In the genomic region with DNA sequence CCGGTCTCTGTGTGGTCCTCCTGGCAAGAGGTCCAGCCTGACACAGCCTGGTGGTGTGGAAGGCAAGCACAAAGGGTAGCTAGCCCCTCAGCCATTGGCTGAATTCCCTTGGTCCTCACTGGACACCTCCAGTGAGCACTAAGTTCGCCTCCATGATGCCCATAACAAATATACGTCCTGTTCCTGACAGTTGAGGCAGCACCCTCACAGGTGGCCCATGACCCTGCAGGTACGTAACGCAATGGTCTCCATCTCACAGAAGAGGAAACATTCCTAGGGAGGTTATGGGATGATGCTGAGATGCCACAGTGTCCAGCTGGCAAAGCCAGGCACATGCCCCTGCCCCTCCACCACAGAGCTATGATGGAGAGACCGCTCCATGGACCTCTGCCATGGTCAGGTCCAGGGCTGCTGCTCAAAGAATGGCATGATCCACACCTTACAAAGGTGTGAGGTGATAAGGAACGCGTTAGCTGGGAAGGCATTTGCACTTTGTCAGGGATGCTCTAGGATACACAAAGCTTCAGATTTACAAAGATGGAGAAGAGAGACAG, we compare ENCODE assay signal across 10 cellular contexts. TPM values are rescaled to one million over a fixed set of nuclear protein-coding genes. Genes with fewer than 3 reads are reported as not detected.
A peak's percentile ranks its signal among the peaks of the same experiment; 100 is the strongest.
DNase-seq lines count a peak whose midpoint lies in the region; ATAC-seq, FAIRE-seq and TF ChIP-seq lines count a peak whose summit lies in the region.
"Had no signal": no experiment of that assay in that cellular context is flagged by ENCODE, and none has a peak within 500 bp of the region (broad histone marks: within the 10 kb centered on the region; RNA-seq: fewer than 3 reads in every experiment).

No MANE protein-coding gene starts in this region.

- H3K23ac ChIP-seq in H9 (ENCODE audit: insufficient read length, low read depth, low read length): no peak overlapping the region

- no CpG with 5 or more reads among the region's 8 CpGs for WGBS in H9 (ENCODE audit: extremely low coverage, insufficient read length, low lambda C conversion rate)

- TF ChIP-seq RAD21 in neural cell (conservative IDR thresholded peaks at IDR 0.05): no peak

- H3K14ac ChIP-seq in H9 (ENCODE audit: insufficient read depth, low read length): no peak overlapping the region

- intact Hi-C loops in CD14-positive monocyte (cut with micrococcal nuclease): loop anchor here in 1 of 2 donors (5.0 kb wide), 1 partner anchor 78 kb away; the partner anchor contains the start of gene RAB36

- ATAC-seq in HG03521 (IDR thresholded peaks at IDR 0.05; ENCODE audit: unreplicated experiment): no peak

- H3K9me3 ChIP-seq in H9 (ENCODE audit: control insufficient read depth, low read depth, low read length): no peaks in the 10 kb centered on the region
- no peaks in the 10 kb centered on the region for H3K9me3 ChIP-seq in neural cell (ENCODE audit: low read length)

- H3K4me3 ChIP-seq in bronchial epithelial cell (ENCODE audit: low read depth, low read length): no peak overlapping the region
- H3K4me3 ChIP-seq in neural cell (ENCODE audit: low read length): peak overlapping the region; percentile 68

- H2AFZ ChIP-seq in H9 (ENCODE audit: low read length) (no peak overlapping the region), neural cell (ENCODE audit: low read depth, low read length) (no peak overlapping the region)

- H3K79me1 ChIP-seq in H9 (ENCODE audit: insufficient read depth, low read depth, low read length, poor library complexity, severe bottlenecking): no peaks in the 10 kb centered on the region

- H2BK20ac ChIP-seq in H9 (ENCODE audit: low read depth, low read length, poor library complexity, severe bottlenecking): no peak overlapping the region

- H3K9me3 Mint-ChIP-seq in CD14-positive monocyte: peaks cover 0 to 6% (median 4%) of the 10 kb centered on the region in 7 donors
- H3K9me3 Mint-ChIP-seq in H9: no peaks in the 10 kb centered on the region; a peak in 1 of 5 replicates
- H3K9me3 Mint-ChIP-seq: stimulated activated memory B cell treated with anti-CD40 and anti-IgM and Interleukin-4, amounts not matched to agents 10 μg/mL and 1 μg/mL and 100 μg/mL, for 72 hours had no signal

- H4K8ac ChIP-seq in H9 (replicated peaks; ENCODE audit: insufficient read length, low read depth, low read length): no peak overlapping the region

- H3K27ac ChIP-seq in H9 (ENCODE audit: insufficient read length, low read depth, low read length): no peak overlapping the region
- no peak overlapping the region for H3K27ac ChIP-seq in neural cell (ENCODE audit: low read length)
- no peak overlapping the region for H3K27ac ChIP-seq in substantia nigra (ENCODE audit: low read depth, low read length, poor library complexity, severe bottlenecking)
- H3K27ac ChIP-seq: KMS-11 had no signal

- H3K4me3 Mint-ChIP-seq in CD14-positive monocyte: peak overlapping the region in 1 of 2 donors; percentile 63
- H3K4me3 Mint-ChIP-seq in H9: peak overlapping the region; percentile 16 to 91

- H3K27ac Mint-ChIP-seq in CD14-positive monocyte (no peak overlapping the region), H9 (no peak overlapping the region)
- H3K27ac Mint-ChIP-seq: stimulated activated memory B cell treated with anti-CD40 and anti-IgM and Interleukin-4, amounts not matched to agents 10 μg/mL and 1 μg/mL and 100 μg/mL, for 72 hours had no signal

- H2AK5ac ChIP-seq in H9 (ENCODE audit: insufficient read length, low read length): no peak overlapping the region

- TF ChIP-seq EP300 in neural cell (conservative IDR thresholded peaks at IDR 0.05; ENCODE audit: poor library complexity, severe bottlenecking): no peak

- no peak overlapping the region for H3K4me2 ChIP-seq in H9 (ENCODE audit: insufficient read depth, insufficient read length, low read length)
- no peak overlapping the region for H3K4me2 ChIP-seq in neural cell (ENCODE audit: low read length)

- no peaks in the 10 kb centered on the region for H3F3A ChIP-seq in neural cell (ENCODE audit: insufficient read depth, low read length, poor library complexity, severe bottlenecking)

- DNase-seq in CD14-positive monocyte (ENCODE audit: low spot score): peak; percentile 18
- peak; percentile 12 for DNase-seq in H9
- DNase-seq in bronchial epithelial cell (ENCODE audit: low read depth): no peak
- no peak for DNase-seq in stimulated activated naive CD4-positive, alpha-beta T cell treated with Interleukin-2 at 50 U/mL for 16 hours (lab: John Stamatoyannopoulos, UW)
- no peak for DNase-seq in G401 (ENCODE audit: low spot score)
- no peak for DNase-seq in substantia nigra (lab: John Stamatoyannopoulos, UW)

- no peak overlapping the region for H2BK5ac ChIP-seq in H9 (ENCODE audit: insufficient read length, low read length)

- no peak overlapping the region for H4K91ac ChIP-seq in H9 (ENCODE audit: insufficient read length, low read depth, low read length)

- H3K4me1 Mint-ChIP-seq in CD14-positive monocyte (peaks cover 8% of the 10 kb centered on the region), H9 (peaks cover 12 to 41% of the 10 kb centered on the region in 2 experiments; a peak in 3 of 4 replicates)

- no peaks in the 10 kb centered on the region for H3K36me3 ChIP-seq in bronchial epithelial cell (ENCODE audit: control insufficient read depth, insufficient read depth, low read length)
- no peaks in the 10 kb centered on the region for H3K36me3 ChIP-seq in neural cell (ENCODE audit: insufficient read depth, low read length)

- H4K5ac ChIP-seq in H9 (ENCODE audit: insufficient read length, low read depth, low read length): no peak overlapping the region

- H3K27me3 ChIP-seq in H9 (ENCODE audit: insufficient read depth, low read length): peaks cover 8% of the 10 kb centered on the region; the same call in 1 of the 2 replicates
- H3K27me3 ChIP-seq in bronchial epithelial cell (ENCODE audit: control insufficient read depth, insufficient read depth, low read length): peaks cover 8% of the 10 kb centered on the region
- H3K27me3 ChIP-seq in neural cell (ENCODE audit: insufficient read depth, low read depth, low read length): no peaks in the 10 kb centered on the region

- H3T11ph ChIP-seq in H9 (ENCODE audit: low read length): no peak overlapping the region

- no peak overlapping the region for H3K18ac ChIP-seq in H9 (ENCODE audit: insufficient read length, low read depth, low read length)

- no peaks in the 10 kb centered on the region for H3K79me2 ChIP-seq in H9 (ENCODE audit: insufficient read depth, low read length)
- peaks cover 34% of the 10 kb centered on the region for H3K79me2 ChIP-seq in neural cell (replicated peaks; ENCODE audit: insufficient read depth, low read length)

- no peaks in the 10 kb centered on the region for H4K20me1 ChIP-seq in H9 (ENCODE audit: control insufficient read depth, insufficient read depth, insufficient read length)
- no peaks in the 10 kb centered on the region for H4K20me1 ChIP-seq in neural cell (ENCODE audit: insufficient read depth)

- H3K9me2 ChIP-seq in neural cell (ENCODE audit: insufficient read depth, low read length): no peaks in the 10 kb centered on the region

- no peak overlapping the region for H3K56ac ChIP-seq in H9 (ENCODE audit: insufficient read length, low read depth, low read length)

- H3K27me3 Mint-ChIP-seq in CD14-positive monocyte (ENCODE audit: low read depth in 3 of 3) (peaks cover 38 to 55% (median 43%) of the 10 kb centered on the region in 3 donors), H9 (ENCODE audit: low read depth) (peaks cover 86% of the 10 kb centered on the region)

- in situ Hi-C loops in G401 (cut with HindIII; ENCODE audit: low sequenced_read_pairs): no loop called here

- H2BK120ac ChIP-seq in H9 (ENCODE audit: low read depth, low read length, poor library complexity, severe bottlenecking): no peak overlapping the region

- H3K9ac ChIP-seq in H9 (ENCODE audit: extremely low read depth, insufficient read length, low read length) (no peak overlapping the region), neural cell (ENCODE audit: low read length) (no peak overlapping the region)

- TF ChIP-seq CTCF in CD14-positive monocyte (IDR thresholded peaks at IDR 0.05) (no peak), H9 (conservative IDR thresholded peaks at IDR 0.05) (no peak), bronchial epithelial cell (IDR thresholded peaks at IDR 0.05; ENCODE audit: insufficient read depth, low read length, severe bottlenecking) (no peak), neural cell (IDR thresholded peaks at IDR 0.05; ENCODE audit: poor library complexity, severe bottlenecking) (no peak)

- no peaks in the 10 kb centered on the region for H3K4me1 ChIP-seq in H9 (ENCODE audit: insufficient read depth, low read length)

- H2BK15ac ChIP-seq in H9 (ENCODE audit: low read depth, low read length): no peak overlapping the region; the same call in 1 of the 2 replicates

- peaks cover 0 to 3% of the 10 kb centered on the region in 2 donors for H3K36me3 Mint-ChIP-seq in CD14-positive monocyte
- H3K36me3 Mint-ChIP-seq in H9 (ENCODE audit: insufficient read depth in 1 of 3, low read depth in 3 of 3): peaks cover 0 to 6% (median 0%) of the 10 kb centered on the region in 3 experiments; a peak in 2 of 7 replicates
- H3K36me3 Mint-ChIP-seq: stimulated activated memory B cell treated with anti-CD40 and anti-IgM and Interleukin-4, amounts not matched to agents 10 μg/mL and 1 μg/mL and 100 μg/mL, for 72 hours had no signal

- no peak overlapping the region for H3K4ac ChIP-seq in H9 (ENCODE audit: low read depth, low read length)

- H3K23me2 ChIP-seq in H9 (ENCODE audit: insufficient read length, low read depth, low read length, poor library complexity, severe bottlenecking): peaks cover 11% of the 10 kb centered on the region

- peak; percentile 43 for FAIRE-seq in bronchial epithelial cell (lab: Jason Lieb, UNC)

- no peak overlapping the region for H2BK12ac ChIP-seq in H9 (ENCODE audit: insufficient read length, low read depth, low read length)

TF ChIP-seq in neural cell, 6 proteins besides CTCF, POLR2A, EP300 and RAD21 (continues in another document):
- TF ChIP-seq SMC3 (conservative IDR thresholded peaks at IDR 0.05; ENCODE audit: poor library complexity) (no peak), EZH2 (IDR thresholded peaks at IDR 0.05; ENCODE audit: borderline replicate concordance, insufficient read depth, low read length, poor library complexity, severe bottlenecking) (no peak), TAF1 (IDR thresholded peaks at IDR 0.05; ENCODE audit: low read depth) (no peak), MXI1 (conservative IDR thresholded peaks at IDR 0.05; ENCODE audit: poor library complexity, severe bottlenecking) (no peak)

RNA-seq across cellular contexts. Expression of gene GNAZ, which starts 1.4 kb away (rescaled TPM):
- polyA plus RNA-seq in CD14-positive monocyte (under 1 TPM in 1 of 2 donors, not detected in 1; 0.04 TPM), neural cell (52.0 and 63.2 TPM in 2 replicates)
- total RNA-seq in H9 (2021) (5.0 and 5.2 TPM in 2 replicates), bronchial epithelial cell (under 0.01 TPM in 2 replicates)
- polyA minus RNA-seq in neural cell: 89.3 and 95.4 TPM in 2 replicates
- total RNA-seq in G401 (2014; rRNA removed; shearing (Covaris generic)): 13.0 and 17.2 TPM in 2 replicates

Comparison
In these comparisons a context has a peak if more than half of its experiments do, and no peak if none do; other contexts are left out.
1. DNase-seq: peak in CD14-positive monocyte (single experiment) and H9 (single experiment); none in bronchial epithelial cell (single experiment), stimulated activated naive CD4-positive, alpha-beta T cell treated with Interleukin-2 at 50 U/mL for 16 hours (single experiment), G401 (single experiment) and substantia nigra (0 of 49).